Comparison of ENCODE assay signal across 23 cellular contexts in the genomic region with DNA sequence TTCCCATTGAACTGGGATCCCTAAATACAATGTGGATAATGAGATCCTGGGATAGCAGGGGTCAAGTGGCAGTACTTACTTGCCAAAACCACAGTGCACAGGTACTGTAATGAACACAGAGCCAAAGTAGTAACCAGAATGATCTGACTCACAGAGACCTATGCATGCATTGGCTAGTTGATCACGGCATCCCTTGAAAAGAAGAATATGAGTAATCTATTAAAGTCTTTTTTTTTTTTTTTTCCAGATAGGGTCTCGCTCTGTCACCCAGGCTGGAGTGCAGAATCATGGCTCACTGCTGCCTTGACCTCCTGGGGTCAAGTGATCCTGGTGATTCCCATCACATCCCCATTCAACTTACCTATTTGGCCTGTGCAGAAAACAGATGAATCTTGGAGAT. TPM values are rescaled to one million over a fixed set of nuclear protein-coding genes. Genes with fewer than 3 reads are reported as not detected.
A peak's percentile ranks its signal among the peaks of the same experiment; 100 is the strongest.
DNase-seq lines count a peak whose midpoint lies in the region; ATAC-seq, FAIRE-seq and TF ChIP-seq lines count a peak whose summit lies in the region.
"Had no signal": no experiment of that assay in that cellular context is flagged by ENCODE, and none has a peak within 500 bp of the region (broad histone marks: within the 10 kb centered on the region; RNA-seq: fewer than 3 reads in every experiment).

No MANE protein-coding gene starts in this region.

- no peak for DNase-seq in activated CD4-positive, alpha-beta T cell treated with anti-CD3 and anti-CD28 coated beads for 36 hours
- DNase-seq in activated CD4-positive, alpha-beta T cell treated with anti-CD3 and anti-CD28 coated beads, Interleukin-2, amount 50 U/mL, for 48 hours: no peak
- DNase-seq in HTR-8/SVneo (ENCODE audit: insufficient read length, low spot score) (no peak), kidney tubule cell (ENCODE audit: low spot score) (peak; percentile 94), WERI-Rb-1 (no peak)
- DNase-seq: 8988T; activated CD4-positive, alpha-beta T cell treated with anti-CD3 and anti-CD28 coated beads for 1 hour; activated effector memory CD4-positive, alpha-beta T cell treated with Interleukin-2 at 50 U/mL for 16 hours; adrenal gland; foreskin fibroblast; hypothalamus; kidney; NCI-H187; T1000 had no signal

- no peaks in the 10 kb centered on the region for H3K36me3 ChIP-seq in WERI-Rb-1
- H3K36me3 ChIP-seq: adrenal gland, cardiac muscle cell, right atrium auricular region had no signal

- ATAC-seq in activated CD4-positive, alpha-beta T cell treated with anti-CD3 and anti-CD28 coated beads for 36 hours: peak; percentile 75
- ATAC-seq in activated T-helper 17 cell treated with anti-CD3 and anti-CD28 coated beads, Interleukin-2, amount 50 U/mL, for 72 hours (replicated peaks): peak; percentile 91
- ATAC-seq in GM21447 (IDR thresholded peaks at IDR 0.05; ENCODE audit: unreplicated experiment) (no peak), GM21526 (IDR thresholded peaks at IDR 0.05; ENCODE audit: low FRiP score, unreplicated experiment) (no peak)
- ATAC-seq: K562 had no signal

- H3K27me3 Mint-ChIP-seq in activated CD4-positive, alpha-beta T cell treated with anti-CD3 and anti-CD28 coated beads for 36 hours: no peaks in the 10 kb centered on the region
- H3K27me3 Mint-ChIP-seq in activated T-helper 17 cell treated with anti-CD3 and anti-CD28 coated beads, Interleukin-2, amount 50 U/mL, for 72 hours: no peaks in the 10 kb centered on the region
- H3K27me3 Mint-ChIP-seq: B cell; dendritic cell treated with granulocyte-macrophage colony-stimulating factor and Interleukin-4, amounts not matched to agents 40 ng/mL and 50 ng/mL, for 4 days had no signal

- no peak overlapping the region for H3K4me3 Mint-ChIP-seq in activated CD4-positive, alpha-beta T cell treated with anti-CD3 and anti-CD28 coated beads for 36 hours
- H3K4me3 Mint-ChIP-seq in activated T-helper 17 cell treated with anti-CD3 and anti-CD28 coated beads, Interleukin-2, amount 50 U/mL, for 72 hours: no peak overlapping the region
- H3K4me3 Mint-ChIP-seq: B cell; dendritic cell treated with granulocyte-macrophage colony-stimulating factor and Interleukin-4, amounts not matched to agents 40 ng/mL and 50 ng/mL, for 4 days had no signal

- H3K4me1 Mint-ChIP-seq in activated CD4-positive, alpha-beta T cell treated with anti-CD3 and anti-CD28 coated beads for 36 hours: peaks cover 7% of the 10 kb centered on the region
- peaks cover 1% of the 10 kb centered on the region for H3K4me1 Mint-ChIP-seq in activated T-helper 17 cell treated with anti-CD3 and anti-CD28 coated beads, Interleukin-2, amount 50 U/mL, for 72 hours
- H3K4me1 Mint-ChIP-seq: B cell had no signal

- no peak overlapping the region for H3K4me3 ChIP-seq in WERI-Rb-1 (ENCODE audit: low read depth, low read length)
- H3K4me3 ChIP-seq: adrenal gland, cardiac muscle cell, K562, right atrium auricular region, SK-N-MC had no signal

- TF ChIP-seq CTCF in WERI-Rb-1 (IDR thresholded peaks at IDR 0.05; ENCODE audit: low read depth, low read length): no peak

- no peaks in the 10 kb centered on the region for H3K9me3 Mint-ChIP-seq in activated CD4-positive, alpha-beta T cell treated with anti-CD3 and anti-CD28 coated beads for 36 hours (ENCODE audit: low read depth)
- no peaks in the 10 kb centered on the region for H3K9me3 Mint-ChIP-seq in activated T-helper 17 cell treated with anti-CD3 and anti-CD28 coated beads, Interleukin-2, amount 50 U/mL, for 72 hours
- H3K9me3 Mint-ChIP-seq: dendritic cell treated with granulocyte-macrophage colony-stimulating factor and Interleukin-4, amounts not matched to agents 40 ng/mL and 50 ng/mL, for 4 days had no signal

- H3K27ac Mint-ChIP-seq in activated CD4-positive, alpha-beta T cell treated with anti-CD3 and anti-CD28 coated beads for 36 hours: no peak overlapping the region
- H3K27ac Mint-ChIP-seq in activated T-helper 17 cell treated with anti-CD3 and anti-CD28 coated beads, Interleukin-2, amount 50 U/mL, for 72 hours: no peak overlapping the region
- H3K27ac Mint-ChIP-seq: B cell; dendritic cell treated with granulocyte-macrophage colony-stimulating factor and Interleukin-4, amounts not matched to agents 40 ng/mL and 50 ng/mL, for 4 days had no signal

- H3K27me3 ChIP-seq in WERI-Rb-1 (ENCODE audit: insufficient read depth, low read depth, severe bottlenecking): no peaks in the 10 kb centered on the region
- H3K27me3 ChIP-seq: adrenal gland, cardiac muscle cell, right atrium auricular region had no signal

- POLR2A ChIA-PET in activated CD4-positive, alpha-beta T cell treated with anti-CD3 and anti-CD28 coated beads for 36 hours (lab: Charles Lee): no interaction called here

- H3K27ac ChIP-seq in WERI-Rb-1: no peak overlapping the region
- H3K27ac ChIP-seq: adrenal gland, cardiac muscle cell, right atrium auricular region, SK-N-MC had no signal

- peak; percentile 28 for FAIRE-seq in HTR-8/SVneo (lab: Jason Lieb, UNC)
- FAIRE-seq: K562, kidney had no signal

- H3K9me3 ChIP-seq in WERI-Rb-1 (ENCODE audit: severe bottlenecking): no peaks in the 10 kb centered on the region
- H3K9me3 ChIP-seq: adrenal gland, right atrium auricular region had no signal

- CTCF ChIA-PET in activated CD4-positive, alpha-beta T cell treated with anti-CD3 and anti-CD28 coated beads for 36 hours (lab: Charles Lee): interaction anchor here (1.4 kb wide), 1 partner anchor 11 kb away, joined by 4 read pairs; no protein-coding TSS in a partner anchor

- intact Hi-C loops in activated CD4-positive, alpha-beta T cell treated with anti-CD3 and anti-CD28 coated beads for 36 hours (cut with DNase I, micrococcal nuclease): no loop called here

- no peaks in the 10 kb centered on the region for H3K36me3 Mint-ChIP-seq in activated CD4-positive, alpha-beta T cell treated with anti-CD3 and anti-CD28 coated beads for 36 hours (ENCODE audit: low read depth)
- no peaks in the 10 kb centered on the region for H3K36me3 Mint-ChIP-seq in activated T-helper 17 cell treated with anti-CD3 and anti-CD28 coated beads, Interleukin-2, amount 50 U/mL, for 72 hours (ENCODE audit: low read depth)

RNA-seq across cellular contexts. Expression of gene EIF4G3, which starts 29.4 kb away (rescaled TPM):
- total RNA-seq in activated CD4-positive, alpha-beta T cell treated with anti-CD3 and anti-CD28 coated beads for 36 hours: 10 to 100 TPM; 47.0 to 55.0 TPM
- total RNA-seq in activated T-helper 17 cell treated with anti-CD3 and anti-CD28 coated beads, Interleukin-2, amount 50 U/mL, for 72 hours: 10 to 100 TPM; 32.9 to 56.2 TPM

Comparison
In these comparisons a context has a peak if more than half of its experiments do, and no peak if none do; other contexts are left out.
1. ATAC-seq: peak in activated CD4-positive, alpha-beta T cell treated with anti-CD3 and anti-CD28 coated beads for 36 hours (single experiment) and activated T-helper 17 cell treated with anti-CD3 and anti-CD28 coated beads, Interleukin-2, amount 50 U/mL, for 72 hours (single experiment); none in GM21447 (single experiment) and GM21526 (single experiment).